ENCODE assay signal across 21 cellular contexts in genomic region chr19:1665565-1666047, GRCh38. TPM values are rescaled to one million over a fixed set of nuclear protein-coding genes. Genes with fewer than 3 reads are reported as not detected.
A peak's percentile ranks its signal among the peaks of the same experiment; 100 is the strongest.
DNase-seq lines count a peak whose midpoint lies in the region; ATAC-seq and TF ChIP-seq lines count a peak whose summit lies in the region.
"Had no signal": no experiment of that assay in that cellular context is flagged by ENCODE, and none has a peak within 500 bp of the region (broad histone marks: within the 10 kb centered on the region; RNA-seq: fewer than 3 reads in every experiment).

No MANE protein-coding gene starts in this region.

- no peak for TF ChIP-seq POLR2A in transverse colon (IDR thresholded peaks at IDR 0.05)

- H3K4me2 ChIP-seq in mammary epithelial cell (ENCODE audit: insufficient read depth, low read depth, low read length), result no peak overlapping the region

- no peaks in the 10 kb centered on the region for H3K36me3 Mint-ChIP-seq in WTC11
- H3K36me3 Mint-ChIP-seq: activated CD8-positive, alpha-beta memory T cell treated with anti-CD3 and anti-CD28 coated beads, Interleukin-2, amount 10 ng/mL, durations not matched to agents 7 days and 5 days had no signal

- no peaks in the 10 kb centered on the region for H4K20me1 ChIP-seq in mammary epithelial cell (ENCODE audit: insufficient read depth, low read length)

- BruUV-seq in mammary epithelial cell (replicated peaks; lab: Mats Ljungman, UMichigan), result no TSS peak

- H3K9ac ChIP-seq in mammary epithelial cell (ENCODE audit: insufficient read depth, low read length), result no peak overlapping the region

- no peaks in the 10 kb centered on the region for H3K79me2 ChIP-seq in mammary epithelial cell (ENCODE audit: insufficient read depth, low read length)

- ATAC-seq in WTC11 (no peak), GM18907 (IDR thresholded peaks at IDR 0.05; ENCODE audit: unreplicated experiment) (no peak)
- ATAC-seq: activated CD4-positive, CD25-positive, alpha-beta regulatory T cell treated with anti-CD3 and anti-CD28 coated beads, Interleukin-2, amount 50 U/mL, for 24 hours; activated CD8-positive, alpha-beta memory T cell treated with anti-CD3 and anti-CD28 coated beads, Interleukin-2, amount 10 ng/mL, durations not matched to agents 7 days and 5 days; effector memory CD8-positive, alpha-beta T cell had no signal

- intact Hi-C loops in transverse colon (cut with DNase I; ENCODE audit: low total_unique reads) (no loop called here), mammary epithelial cell (cut with micrococcal nuclease) (no loop called here)

- peaks cover 3% of the 10 kb centered on the region; the same call in 1 of the 2 replicates for H3K9me3 Mint-ChIP-seq in WTC11
- H3K9me3 Mint-ChIP-seq: effector memory CD8-positive, alpha-beta T cell; natural killer cell treated with Interleukin-12 subunit alpha and Interleukin-12 subunit beta and Interleukin-15 and Interleukin-18, amount 100 ng/mL, for 72 hours had no signal

- no peak for TF ChIP-seq CTCF in HEK293 (tag by site-specific recombination; IDR thresholded peaks at IDR 0.05)
- no peak for TF ChIP-seq CTCF in WTC11 (IDR thresholded peaks at IDR 0.05)
- TF ChIP-seq CTCF in transverse colon (IDR thresholded peaks at IDR 0.05), result no peak
- TF ChIP-seq CTCF in mammary epithelial cell (conservative IDR thresholded peaks at IDR 0.05 in 1 of 2, IDR thresholded peaks at IDR 0.05 in 1 of 2; ENCODE audit: extremely low read depth in 1 of 2, insufficient read depth in 1 of 2, low read depth in 1 of 2, low read length in 2 of 2), result no peak

- DNase-seq in NCI-H82 (lab: John Stamatoyannopoulos, UW) (peak; percentile 31), NCI-H82 treated with DMSO at 0.1 percent for 48 hours (lab: John Stamatoyannopoulos, UW; ENCODE audit: unreplicated experiment) (no peak), WTC11 (ENCODE audit: low spot score) (no peak), transverse colon (peak; percentile 44), mammary epithelial cell (no peak)
- DNase-seq in stimulated activated CD8-positive, alpha-beta memory T cell treated with anti-CD3 and anti-CD28 coated beads, Interleukin-4, amount 100 ng/mL, for 48 hours, result no peak
- DNase-seq: 8988T; activated CD8-positive, alpha-beta memory T cell treated with anti-CD3 and anti-CD28 coated beads, Interleukin-2, amount 10 ng/mL, durations not matched to agents 7 days and 5 days; activated effector memory CD4-positive, alpha-beta T cell treated with Interleukin-2 at 50 U/mL for 16 hours; CD4-positive, CD25-positive, alpha-beta regulatory T cell; DMS53; effector memory CD8-positive, alpha-beta T cell; heart right ventricle; NCI-H1436; NCI-H226; spleen; trophoblast cell had no signal

- no peak for TF ChIP-seq EP300 in transverse colon (IDR thresholded peaks at IDR 0.05; ENCODE audit: low read depth)

- H3K4me1 ChIP-seq in HEK293 (ENCODE audit: control insufficient read depth, insufficient read depth, low read length), result no peaks in the 10 kb centered on the region; the same call in 1 of the 2 replicates
- peaks cover 0 to 5% (median 0%) of the 10 kb centered on the region in 4 donors for H3K4me1 ChIP-seq in transverse colon
- peaks cover 3% of the 10 kb centered on the region for H3K4me1 ChIP-seq in mammary epithelial cell (ENCODE audit: insufficient read depth, low read length)

- 65% methylated on average over 11 of the region's 12 CpGs; no CpG with 5 or more reads in 1 of the 2 donors for WGBS in transverse colon (ENCODE audit: low coverage in 1 of 2), 2 donors
- WGBS in mammary epithelial cell (ENCODE audit: low coverage, missing lambda C conversion rate), result 67% methylated on average over 9 of the region's 12 CpGs

- no peak overlapping the region for H3K4me3 Mint-ChIP-seq in WTC11
- H3K4me3 Mint-ChIP-seq: activated CD8-positive, alpha-beta memory T cell treated with anti-CD3 and anti-CD28 coated beads, Interleukin-2, amount 10 ng/mL, durations not matched to agents 7 days and 5 days; CD4-positive, CD25-positive, alpha-beta regulatory T cell; effector memory CD8-positive, alpha-beta T cell; natural killer cell treated with Interleukin-12 subunit alpha and Interleukin-12 subunit beta and Interleukin-15 and Interleukin-18, amount 100 ng/mL, for 72 hours had no signal

- in situ Hi-C loops in transverse colon (cut with MboI; ENCODE audit: low pct_ligation_motif_present in 1 of 4, low pct_unique_long_range_greater_than_20kb in 1 of 4, low sequenced_read_pairs in 3 of 4) (no loop called here), mammary epithelial cell (cut with MboI; ENCODE audit: low sequenced_read_pairs in 2 of 2) (no loop called here)

- dilution Hi-C loops in mammary epithelial cell (cut with HindIII; ENCODE audit: low sequenced_read_pairs), result loop anchor here (5.0 kb wide), 1 partner anchor 103 kb away; no protein-coding TSS in a partner anchor

- POLR2A ChIA-PET in HEK293 (lab: Yijun Ruan, JAX) (no interaction called here), WTC11 (lab: Charles Lee) (no interaction called here)

- H3K9me3 ChIP-seq in HEK293 (ENCODE audit: control insufficient read depth, insufficient read depth, low read depth, low read length) (no peaks in the 10 kb centered on the region), transverse colon (no peaks in the 10 kb centered on the region), mammary epithelial cell (replicated peaks; ENCODE audit: insufficient read depth, low read length) (no peaks in the 10 kb centered on the region)
- H3K9me3 ChIP-seq: heart right ventricle had no signal

- no peak overlapping the region for H2AFZ ChIP-seq in mammary epithelial cell (ENCODE audit: low read depth, low read length)

- H3K36me3 ChIP-seq in HEK293 (ENCODE audit: control insufficient read depth in 2 of 2, insufficient read depth in 1 of 2, low read length in 2 of 2) (no peaks in the 10 kb centered on the region), transverse colon (no peaks in the 10 kb centered on the region), mammary epithelial cell (ENCODE audit: insufficient read depth, low read length) (no peaks in the 10 kb centered on the region)
- H3K36me3 ChIP-seq: heart right ventricle, spleen had no signal

- H3K27me3 ChIP-seq in transverse colon (peaks cover 60% of the 10 kb centered on the region), mammary epithelial cell (ENCODE audit: insufficient read depth, low read length) (peaks cover 6% of the 10 kb centered on the region)

- CTCF ChIA-PET in HEK293 (lab: Yijun Ruan, JAX) (interaction anchor here (0.6 to 1.3 kb wide), 4 partner anchors 13 to 130 kb away, joined by 3 to 4 read pairs (median 3); partner anchors contain the start of gene TCF3), WTC11 (lab: Charles Lee) (interaction anchor here (0.8 to 1.1 kb wide), 2 partner anchors 13 to 102 kb away, joined by 3 to 7 read pairs; partner anchors contain the start of gene TCF3), mammary epithelial cell (lab: Charles Lee; ENCODE audit: low non-redundant PET) (no interaction called here)

- peaks cover 48% of the 10 kb centered on the region for H3K27me3 Mint-ChIP-seq in WTC11 (ENCODE audit: low read depth)

- no peak overlapping the region for H3K27ac ChIP-seq in HEK293 (ENCODE audit: extremely low read depth, low read depth, low read length)
- H3K27ac ChIP-seq in transverse colon, result peak overlapping the region in 1 of 4 donors; percentile 3
- no peak overlapping the region for H3K27ac ChIP-seq in mammary epithelial cell (ENCODE audit: insufficient read depth, low read depth, low read length)
- H3K27ac ChIP-seq: heart right ventricle had no signal

- no peak overlapping the region for H3K27ac Mint-ChIP-seq in WTC11
- H3K27ac Mint-ChIP-seq: activated CD8-positive, alpha-beta memory T cell treated with anti-CD3 and anti-CD28 coated beads, Interleukin-2, amount 10 ng/mL, durations not matched to agents 7 days and 5 days; CD4-positive, CD25-positive, alpha-beta regulatory T cell; effector memory CD8-positive, alpha-beta T cell; natural killer cell treated with Interleukin-12 subunit alpha and Interleukin-12 subunit beta and Interleukin-15 and Interleukin-18, amount 100 ng/mL, for 72 hours had no signal

- peaks cover 12% of the 10 kb centered on the region for H3K4me1 Mint-ChIP-seq in WTC11

- H3K4me3 ChIP-seq in HEK293 (ENCODE audit: low read depth, low read length) (no peak overlapping the region), transverse colon (no peak overlapping the region), mammary epithelial cell (replicated peaks in 1 of 3; ENCODE audit: insufficient read depth in 1 of 3, low read depth in 2 of 3, low read length in 3 of 3) (no peak overlapping the region)
- H3K4me3 ChIP-seq: heart right ventricle, spleen had no signal

TF ChIP-seq in HEK293, 187 proteins besides CTCF, POLR2A, EP300 and RAD21 (continues in another document):
- no peak for TF ChIP-seq ZNF843 (tag by site-specific recombination; IDR thresholded peaks at IDR 0.05)
- no peak for TF ChIP-seq ATF2 (tag by site-specific recombination; IDR thresholded peaks at IDR 0.05; ENCODE audit: low read depth)

TF ChIP-seq in WTC11, 78 proteins besides CTCF, POLR2A, EP300 and RAD21:
- TF ChIP-seq ZNF416 (CRISPR knock-in tag; IDR thresholded peaks at IDR 0.05) (no peak), USF1 (CRISPR knock-in tag; IDR thresholded peaks at IDR 0.05) (peak; percentile 58; the same call in 1 of the 2 replicates)

RNA-seq across cellular contexts. Expression of gene TCF3, which starts 13.2 kb away (rescaled TPM):
- total RNA-seq in WTC11 (2021) (323 to 350 TPM (median 324 TPM) in 3 replicates), transverse colon (100 to 1,000 TPM in 1 of 4 donors, 10 to 100 TPM in 3; 55.9 to 160 (median 79.7) TPM), mammary epithelial cell (100 to 1,000 TPM in 1 of 2 donors, 10 to 100 TPM in 1; 70.7 to 108 TPM)
- 80.6 TPM for polyA plus RNA-seq in mammary epithelial cell
- polyA minus RNA-seq in mammary epithelial cell, result 71.4 TPM

Comparison
In these comparisons a context has a peak if more than half of its experiments do, and no peak if none do; other contexts are left out.
1. DNase-seq: peak in NCI-H82 (single experiment) and transverse colon (single experiment); none in NCI-H82 treated with DMSO at 0.1 percent for 48 hours (single experiment), WTC11 (single experiment), mammary epithelial cell (single experiment) and stimulated activated CD8-positive, alpha-beta memory T cell treated with anti-CD3 and anti-CD28 coated beads, Interleukin-4, amount 100 ng/mL, for 48 hours (single experiment).